In the genomic region with DNA sequence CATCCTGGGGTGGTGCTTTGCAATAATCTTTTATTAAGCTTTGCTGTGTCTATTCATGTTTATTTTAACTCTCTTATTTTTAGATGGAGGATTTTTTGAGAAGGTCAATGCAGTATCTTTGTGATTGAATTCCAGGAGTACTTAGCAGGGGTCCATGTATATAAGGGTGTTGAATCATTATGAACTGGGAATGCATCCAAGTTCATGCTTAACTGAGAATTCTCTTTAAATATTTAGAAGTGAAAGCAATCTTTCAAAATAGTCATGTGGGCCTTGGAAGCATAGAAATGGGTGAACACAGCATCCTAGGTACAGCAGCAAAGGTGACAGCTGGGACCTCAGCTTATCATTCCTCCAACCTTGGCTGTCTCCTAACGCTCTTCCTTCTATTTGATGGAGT, we compare ENCODE assay signal across 16 cellular contexts. TPM values are rescaled to one million over a fixed set of nuclear protein-coding genes. Genes with fewer than 3 reads are reported as not detected.
"Had no signal": no experiment of that assay in that cellular context is flagged by ENCODE, and none has a peak within 500 bp of the region (broad histone marks: within the 10 kb centered on the region; RNA-seq: fewer than 3 reads in every experiment).

No MANE protein-coding gene starts in this region.

- H3K27ac ChIP-seq: ascending aorta, hepatocyte, spleen, thoracic aorta, VCaP had no signal

- H3K36me3 ChIP-seq: ascending aorta, spleen, thoracic aorta had no signal

- DNase-seq: activated CD4-positive, alpha-beta memory T cell treated with anti-CD3 and anti-CD28 coated beads, Interleukin-2, amount 10 ng/mL, durations not matched to agents 7 days and 5 days; activated naive CD4-positive, alpha-beta T cell treated with anti-CD3 and anti-CD28 coated beads, Interleukin-2, amount 10 ng/mL, durations not matched to agents 7 days and 5 days; activated T-cell treated with anti-CD3 and anti-CD28 coated beads, Interleukin-2, amount 50 U/mL, for 24 hours; kidney; mesendoderm; nucleus accumbens; spleen; stimulated activated naive CD8-positive, alpha-beta T cell treated with anti-CD3 and anti-CD28 coated beads, Interleukin-15, amount 100 ng/mL, for 72 hours had no signal

- H3K27ac Mint-ChIP-seq: activated CD4-positive, alpha-beta memory T cell treated with anti-CD3 and anti-CD28 coated beads, Interleukin-2, amount 10 ng/mL, durations not matched to agents 7 days and 5 days; activated naive CD4-positive, alpha-beta T cell treated with anti-CD3 and anti-CD28 coated beads, Interleukin-2, amount 10 ng/mL, durations not matched to agents 7 days and 5 days; activated T-cell treated with anti-CD3 and anti-CD28 coated beads, Interleukin-2, amount 50 U/mL, for 24 hours; natural killer cell treated with Interleukin-12 subunit alpha and Interleukin-12 subunit beta and Interleukin-15 and Interleukin-18, amount 100 ng/mL, for 72 hours; stimulated activated naive CD8-positive, alpha-beta T cell treated with anti-CD3 and anti-CD28 coated beads, Interleukin-15, amount 100 ng/mL, for 72 hours had no signal

- H3K36me3 Mint-ChIP-seq: activated naive CD4-positive, alpha-beta T cell treated with anti-CD3 and anti-CD28 coated beads, Interleukin-2, amount 10 ng/mL, durations not matched to agents 7 days and 5 days; natural killer cell treated with Interleukin-12 subunit alpha and Interleukin-12 subunit beta and Interleukin-15 and Interleukin-18, amount 100 ng/mL, for 72 hours had no signal

- H3K4me1 Mint-ChIP-seq: activated CD4-positive, alpha-beta memory T cell treated with anti-CD3 and anti-CD28 coated beads, Interleukin-2, amount 10 ng/mL, durations not matched to agents 7 days and 5 days had no signal

- H3K4me3 ChIP-seq: ascending aorta, hepatocyte, spleen, thoracic aorta had no signal

- H3K27me3 ChIP-seq: ascending aorta, hepatocyte, spleen had no signal

- H3K9me3 Mint-ChIP-seq: activated CD4-positive, alpha-beta memory T cell treated with anti-CD3 and anti-CD28 coated beads, Interleukin-2, amount 10 ng/mL, durations not matched to agents 7 days and 5 days; activated naive CD4-positive, alpha-beta T cell treated with anti-CD3 and anti-CD28 coated beads, Interleukin-2, amount 10 ng/mL, durations not matched to agents 7 days and 5 days; activated T-cell treated with anti-CD3 and anti-CD28 coated beads, Interleukin-2, amount 50 U/mL, for 24 hours; natural killer cell treated with Interleukin-12 subunit alpha and Interleukin-12 subunit beta and Interleukin-15 and Interleukin-18, amount 100 ng/mL, for 72 hours; stimulated activated naive CD8-positive, alpha-beta T cell treated with anti-CD3 and anti-CD28 coated beads, Interleukin-15, amount 100 ng/mL, for 72 hours had no signal

- H3K4me3 Mint-ChIP-seq: activated CD4-positive, alpha-beta memory T cell treated with anti-CD3 and anti-CD28 coated beads, Interleukin-2, amount 10 ng/mL, durations not matched to agents 7 days and 5 days; activated naive CD4-positive, alpha-beta T cell treated with anti-CD3 and anti-CD28 coated beads, Interleukin-2, amount 10 ng/mL, durations not matched to agents 7 days and 5 days; activated T-cell treated with anti-CD3 and anti-CD28 coated beads, Interleukin-2, amount 50 U/mL, for 24 hours; natural killer cell treated with Interleukin-12 subunit alpha and Interleukin-12 subunit beta and Interleukin-15 and Interleukin-18, amount 100 ng/mL, for 72 hours; stimulated activated naive CD8-positive, alpha-beta T cell treated with anti-CD3 and anti-CD28 coated beads, Interleukin-15, amount 100 ng/mL, for 72 hours had no signal

- ATAC-seq: natural killer cell treated with Interleukin-12 subunit alpha and Interleukin-12 subunit beta and Interleukin-15 and Interleukin-18, amount 100 ng/mL, for 72 hours; sciatic nerve; stimulated activated naive CD8-positive, alpha-beta T cell treated with anti-CD3 and anti-CD28 coated beads, Interleukin-15, amount 100 ng/mL, for 72 hours had no signal

- H3K9me3 ChIP-seq: ascending aorta, spleen, thoracic aorta had no signal

- H3K4me1 ChIP-seq: ascending aorta had no signal

RNA-seq across cellular contexts. Expression of a gene that starts 27.3 kb away (rescaled TPM):
- total RNA-seq: activated CD4-positive, alpha-beta memory T cell treated with anti-CD3 and anti-CD28 coated beads, Interleukin-2, amount 10 ng/mL, durations not matched to agents 7 days and 5 days; ascending aorta; natural killer cell treated with Interleukin-12 subunit alpha and Interleukin-12 subunit beta and Interleukin-15 and Interleukin-18, amount 100 ng/mL, for 72 hours; posterior vena cava; T-helper 1 cell treated with Interleukin-12 subunit alpha and Interleukin-12 subunit beta and Interleukin-4 antibody, amounts not matched to agents 30 ng/mL and 1 ng/mL, for 36 hours; thoracic aorta had no signal
